ENCODE assay signal across 15 cellular contexts in genomic region chr10:91140995-91141549, GRCh38.
"Had no signal": no experiment of that assay in that cellular context is flagged by ENCODE, and none has a peak within 500 bp of the region (broad histone marks: within the 10 kb centered on the region; RNA-seq: fewer than 3 reads in every experiment).

No MANE protein-coding gene starts in this region.

- H3K9me3 ChIP-seq: ascending aorta, prostate gland, right atrium auricular region, thoracic aorta, upper lobe of left lung had no signal

- H3K27ac Mint-ChIP-seq: naive thymus-derived CD4-positive, alpha-beta T cell; WTC11 had no signal

- H3K9me3 Mint-ChIP-seq: WTC11 had no signal

- DNase-seq: activated CD4-positive, alpha-beta T cell treated with anti-CD3 and anti-CD28 coated beads, Interleukin-2, amount 50 U/mL, for 1 hour; activated naive CD4-positive, alpha-beta T cell treated with Interleukin-2 at 50 U/mL for 16 hours; erythroblast; mesendoderm; naive thymus-derived CD4-positive, alpha-beta T cell; stimulated activated CD4-positive, alpha-beta T cell treated with anti-CD3 and anti-CD28 coated beads, Interleukin-15, amount 100 ng/mL, for 24 hours; stimulated activated CD4-positive, alpha-beta T cell treated with anti-CD3 and anti-CD28 coated beads, Interleukin-2, amount 100 ng/mL, for 48 hours; SW 1271; upper lobe of left lung had no signal

- H3K36me3 Mint-ChIP-seq: naive thymus-derived CD4-positive, alpha-beta T cell; WTC11 had no signal

- H3K27ac ChIP-seq: ascending aorta, coronary artery, prostate gland, right atrium auricular region, thoracic aorta, upper lobe of left lung had no signal

- ATAC-seq: naive thymus-derived CD4-positive, alpha-beta T cell; WTC11 had no signal

- H3K4me1 Mint-ChIP-seq: WTC11 had no signal

- H3K27me3 ChIP-seq: ascending aorta, right atrium auricular region, upper lobe of left lung had no signal

- H3K36me3 ChIP-seq: ascending aorta, prostate gland, right atrium auricular region, thoracic aorta, upper lobe of left lung had no signal

- H3K4me3 ChIP-seq: ascending aorta, coronary artery, prostate gland, right atrium auricular region, thoracic aorta, upper lobe of left lung had no signal

- H3K4me1 ChIP-seq: ascending aorta, prostate gland, right atrium auricular region, upper lobe of left lung had no signal

- H3K4me3 Mint-ChIP-seq: naive thymus-derived CD4-positive, alpha-beta T cell; WTC11 had no signal
